Comparison of ENCODE assay signal across 8 cellular contexts in the genomic region with DNA sequence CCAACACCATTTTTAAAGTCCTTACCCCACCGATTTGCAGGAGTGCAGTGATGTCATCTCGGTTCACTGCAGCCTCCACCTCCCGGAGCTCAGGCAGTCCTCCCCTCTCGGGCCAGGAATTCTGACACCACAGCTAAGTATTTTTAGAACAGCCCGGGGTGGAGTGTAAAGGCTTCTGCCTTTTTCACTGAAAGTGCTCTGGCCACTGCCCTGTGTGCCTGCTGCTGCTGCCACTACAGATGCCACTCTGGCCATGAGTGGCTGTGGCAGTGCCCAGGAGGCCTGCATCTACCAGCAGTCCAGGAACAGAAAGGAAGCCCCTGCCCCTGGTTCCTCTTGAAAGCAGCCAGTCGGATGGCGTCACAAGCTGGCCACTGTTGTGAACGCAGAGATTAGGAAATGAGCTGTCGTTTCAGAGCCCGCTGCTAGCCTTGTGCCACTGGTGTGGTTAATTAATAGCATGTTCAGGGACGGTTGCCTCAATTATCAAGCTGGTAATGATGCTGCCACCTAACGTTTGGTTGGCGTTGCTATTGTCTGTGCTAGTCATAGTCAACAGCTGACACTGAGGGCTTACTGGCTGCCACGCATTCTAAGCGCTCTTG. TPM values are rescaled to one million over a fixed set of nuclear protein-coding genes. Genes with fewer than 3 reads are reported as not detected.
A peak's percentile ranks its signal among the peaks of the same experiment; 100 is the strongest.
DNase-seq lines count a peak whose midpoint lies in the region; ATAC-seq and TF ChIP-seq lines count a peak whose summit lies in the region.

No MANE protein-coding gene starts in this region.

- H3K27ac ChIP-seq in foreskin keratinocyte = no peak overlapping the region
- H3K27ac ChIP-seq in CD8-positive, alpha-beta memory T cell (ENCODE audit: low read depth, low read length) = no peak overlapping the region

- no peak overlapping the region for H3K4me3 Mint-ChIP-seq in CD8-positive, alpha-beta memory T cell

- H3K27me3 ChIP-seq in foreskin keratinocyte = no peaks in the 10 kb centered on the region
- no peaks in the 10 kb centered on the region for H3K27me3 ChIP-seq in CD8-positive, alpha-beta memory T cell (ENCODE audit: insufficient read depth, low read length, poor library complexity, severe bottlenecking)

- H3K27ac Mint-ChIP-seq in CD8-positive, alpha-beta memory T cell = peak overlapping the region in 4 of 8 donors; percentile 23 to 95 (median 43)

- peak; percentile 42 for TF ChIP-seq CTCF in foreskin keratinocyte (conservative IDR thresholded peaks at IDR 0.05)

- peaks cover 7 to 21% (median 12%) of the 10 kb centered on the region in 3 donors for H3K4me1 Mint-ChIP-seq in CD8-positive, alpha-beta memory T cell

- peaks cover 0 to 30% (median 1%) of the 10 kb centered on the region in 3 donors for H3K36me3 Mint-ChIP-seq in CD8-positive, alpha-beta memory T cell

- ATAC-seq in foreskin keratinocyte (peak; percentile 27), HG02678 (IDR thresholded peaks at IDR 0.05; ENCODE audit: unreplicated experiment) (no peak)

- no peaks in the 10 kb centered on the region for H3K9me3 Mint-ChIP-seq in CD8-positive, alpha-beta memory T cell

- no peaks in the 10 kb centered on the region for H3K9me3 ChIP-seq in CD8-positive, alpha-beta memory T cell (ENCODE audit: low read length)

- H3K36me3 ChIP-seq in CD8-positive, alpha-beta memory T cell (ENCODE audit: insufficient read depth, low read length) = peaks cover 21% of the 10 kb centered on the region

- H3K4me3 ChIP-seq in CD8-positive, alpha-beta memory T cell (ENCODE audit: low read length) = no peak overlapping the region

- CTCF ChIA-PET in CD8-positive, alpha-beta memory T cell (lab: Charles Lee) = interaction anchor here (0.6 to 6.0 kb wide), 6 partner anchors 12 to 172 kb away, joined by 3 to 33 read pairs (median 4); no protein-coding TSS in a partner anchor

- POLR2A ChIA-PET in CD8-positive, alpha-beta memory T cell (lab: Charles Lee) = interaction anchor here (0.6 to 1.1 kb wide), 2 partner anchors 159 to 170 kb away, joined by 3 to 7 read pairs; no protein-coding TSS in a partner anchor

- no peaks in the 10 kb centered on the region for H3K27me3 Mint-ChIP-seq in CD8-positive, alpha-beta memory T cell

- peaks cover 5% of the 10 kb centered on the region for H3K4me1 ChIP-seq in foreskin keratinocyte
- H3K4me1 ChIP-seq in CD8-positive, alpha-beta memory T cell (ENCODE audit: insufficient read depth, low read length) = no peaks in the 10 kb centered on the region

- DNase-seq in NCI-H2029 (lab: John Stamatoyannopoulos, UW) = peak; percentile 47
- no peak for DNase-seq in NCI-H2029 treated with DMSO at 0.1 percent for 48 hours (lab: John Stamatoyannopoulos, UW)
- DNase-seq in HT-29 (ENCODE audit: low spot score) = peak; percentile 90
- DNase-seq in SW480 (ENCODE audit: low spot score) = peak; percentile 69
- no peak for DNase-seq in foreskin keratinocyte
- DNase-seq in nucleus accumbens (lab: John Stamatoyannopoulos, UW) = peak in 45 of 56 donors; percentile 11 to 86 (median 58)
- no peak for DNase-seq in CD8-positive, alpha-beta memory T cell

RNA-seq across cellular contexts. Expression of gene TBC1D14, which starts 23.6 kb away (rescaled TPM):
- total RNA-seq in HT-29 (2014; rRNA removed; shearing (Covaris generic)) = 54.5 and 58.5 TPM in 2 replicates
- total RNA-seq in foreskin keratinocyte = 53.6 and 62.2 TPM in 2 replicates
- 23.7 and 23.9 TPM in 2 replicates for polyA plus RNA-seq in foreskin keratinocyte
- 10 to 100 TPM; 38.0 to 43.7 TPM for total RNA-seq in CD8-positive, alpha-beta memory T cell
- 48.5 TPM for polyA plus RNA-seq in CD8-positive, alpha-beta memory T cell

Comparison
In these comparisons a context has a peak if more than half of its experiments do, and no peak if none do; other contexts are left out.
1. DNase-seq: peak in NCI-H2029 (single experiment), HT-29 (single experiment), SW480 (single experiment) and nucleus accumbens (45 of 56); none in NCI-H2029 treated with DMSO at 0.1 percent for 48 hours (single experiment), foreskin keratinocyte (0 of 2) and CD8-positive, alpha-beta memory T cell (0 of 5).